ENCODE assay signal across 10 cellular contexts in genomic region chr13:40969169-40969901, GRCh38. TPM values are rescaled to one million over a fixed set of nuclear protein-coding genes. Genes with fewer than 3 reads are reported as not detected.
DNase-seq lines count a peak whose midpoint lies in the region; ATAC-seq and TF ChIP-seq lines count a peak whose summit lies in the region.
"Had no signal": no experiment of that assay in that cellular context is flagged by ENCODE, and none has a peak within 500 bp of the region (broad histone marks: within the 10 kb centered on the region; RNA-seq: fewer than 3 reads in every experiment).

No MANE protein-coding gene starts in this region.

- intact Hi-C loops in dorsolateral prefrontal cortex (cut with DNase I) (no loop called here), tibial artery (cut with DNase I; ENCODE audit: low total_unique reads) (no loop called here)

- CTCF ChIA-PET in CD8-positive, alpha-beta memory T cell (lab: Charles Lee): interaction anchor here (1.1 to 1.4 kb wide), 2 partner anchors 10 to 85 kb away, joined by 3 to 8 read pairs; no protein-coding TSS in a partner anchor

- DNase-seq in CD8-positive, alpha-beta memory T cell: peak in 1 of 5 donors; percentile 10
- DNase-seq in dorsolateral prefrontal cortex: no peak
- no peak for DNase-seq in tibial artery
- no peak for DNase-seq in DMS79 treated with DMSO at 0.1 percent for 48 hours (lab: John Stamatoyannopoulos, UW)
- no peak for DNase-seq in UCSD-AML1 (lab: John Stamatoyannopoulos, UW; ENCODE audit: unreplicated experiment)
- DNase-seq: NCI-H82 had no signal

- H3K27ac Mint-ChIP-seq in CD8-positive, alpha-beta memory T cell: peak overlapping the region; percentile 35 to 93 (median 72)
- H3K27ac Mint-ChIP-seq in activated T-helper 17 cell treated with anti-CD3 and anti-CD28 coated beads, Interleukin-2, amount 50 U/mL, for 72 hours: peak overlapping the region; percentile 74

- POLR2A ChIA-PET in CD8-positive, alpha-beta memory T cell (lab: Charles Lee): interaction anchor here (1.0 kb wide), 2 partner anchors 10 to 46 kb away, joined by 3 to 5 read pairs; no protein-coding TSS in a partner anchor

- ATAC-seq in GM19395 (IDR thresholded peaks at IDR 0.05; ENCODE audit: unreplicated experiment) (peak; percentile 64), HG03354 (IDR thresholded peaks at IDR 0.05; ENCODE audit: poor library complexity, severe bottlenecking, unreplicated experiment) (peak; percentile 70)
- ATAC-seq in activated T-helper 17 cell treated with anti-CD3 and anti-CD28 coated beads, Interleukin-2, amount 50 U/mL, for 72 hours (replicated peaks): peak; percentile 85

- H3K4me3 ChIP-seq in CD8-positive, alpha-beta memory T cell (ENCODE audit: low read length): no peak overlapping the region
- no peak overlapping the region for H3K4me3 ChIP-seq in dorsolateral prefrontal cortex
- H3K4me3 ChIP-seq in tibial artery: no peak overlapping the region
- H3K4me3 ChIP-seq: cardiac muscle cell had no signal

- H3K27me3 Mint-ChIP-seq in CD8-positive, alpha-beta memory T cell: no peaks in the 10 kb centered on the region
- no peaks in the 10 kb centered on the region for H3K27me3 Mint-ChIP-seq in activated T-helper 17 cell treated with anti-CD3 and anti-CD28 coated beads, Interleukin-2, amount 50 U/mL, for 72 hours

- peaks cover 100% of the 10 kb centered on the region for H3K4me1 ChIP-seq in CD8-positive, alpha-beta memory T cell (ENCODE audit: insufficient read depth, low read length)
- H3K4me1 ChIP-seq in tibial artery: peaks cover 0 to 93% (median 37%) of the 10 kb centered on the region in 4 donors

- H3K9me3 ChIP-seq in CD8-positive, alpha-beta memory T cell (ENCODE audit: low read length): no peaks in the 10 kb centered on the region
- H3K9me3 ChIP-seq in tibial artery: no peaks in the 10 kb centered on the region

- H3K36me3 ChIP-seq in CD8-positive, alpha-beta memory T cell (ENCODE audit: insufficient read depth, low read length): no peaks in the 10 kb centered on the region
- H3K36me3 ChIP-seq in tibial artery: no peaks in the 10 kb centered on the region
- H3K36me3 ChIP-seq: cardiac muscle cell had no signal

- H3K9me3 Mint-ChIP-seq in CD8-positive, alpha-beta memory T cell: no peaks in the 10 kb centered on the region
- H3K9me3 Mint-ChIP-seq in activated T-helper 17 cell treated with anti-CD3 and anti-CD28 coated beads, Interleukin-2, amount 50 U/mL, for 72 hours: no peaks in the 10 kb centered on the region

- peaks cover 96 to 99% (median 98%) of the 10 kb centered on the region in 3 donors for H3K4me1 Mint-ChIP-seq in CD8-positive, alpha-beta memory T cell
- H3K4me1 Mint-ChIP-seq in activated T-helper 17 cell treated with anti-CD3 and anti-CD28 coated beads, Interleukin-2, amount 50 U/mL, for 72 hours: peaks cover 50% of the 10 kb centered on the region

- peak overlapping the region; percentile 11 to 73 (median 66) for H3K4me3 Mint-ChIP-seq in CD8-positive, alpha-beta memory T cell
- H3K4me3 Mint-ChIP-seq in activated T-helper 17 cell treated with anti-CD3 and anti-CD28 coated beads, Interleukin-2, amount 50 U/mL, for 72 hours: peak overlapping the region; percentile 98

- H3K27me3 ChIP-seq in CD8-positive, alpha-beta memory T cell (ENCODE audit: insufficient read depth, low read length, poor library complexity, severe bottlenecking): no peaks in the 10 kb centered on the region
- no peaks in the 10 kb centered on the region for H3K27me3 ChIP-seq in dorsolateral prefrontal cortex
- no peaks in the 10 kb centered on the region for H3K27me3 ChIP-seq in tibial artery
- H3K27me3 ChIP-seq: cardiac muscle cell had no signal

- TF ChIP-seq CTCF in dorsolateral prefrontal cortex (IDR thresholded peaks at IDR 0.05 in 54 of 56, conservative IDR thresholded peaks at IDR 0.05 in 2 of 56; ENCODE audit: low read depth in 1 of 56, partially characterized antibody in 56 of 56): no peak
- no peak for TF ChIP-seq CTCF in tibial artery (IDR thresholded peaks at IDR 0.05)

- H3K27ac ChIP-seq in CD8-positive, alpha-beta memory T cell (ENCODE audit: low read depth, low read length): no peak overlapping the region
- no peak overlapping the region for H3K27ac ChIP-seq in dorsolateral prefrontal cortex
- H3K27ac ChIP-seq in tibial artery: no peak overlapping the region
- H3K27ac ChIP-seq: cardiac muscle cell had no signal

- H3K36me3 Mint-ChIP-seq in CD8-positive, alpha-beta memory T cell: peaks cover 0 to 52% (median 5%) of the 10 kb centered on the region in 3 donors
- H3K36me3 Mint-ChIP-seq in activated T-helper 17 cell treated with anti-CD3 and anti-CD28 coated beads, Interleukin-2, amount 50 U/mL, for 72 hours (ENCODE audit: low read depth): peaks cover 55% of the 10 kb centered on the region

RNA-seq across cellular contexts. Expression of gene ELF1, which starts 49.8 kb away (rescaled TPM):
- 10 to 100 TPM; 76.8 to 77.6 TPM for total RNA-seq in CD8-positive, alpha-beta memory T cell
- polyA plus RNA-seq in CD8-positive, alpha-beta memory T cell: 139 TPM
- total RNA-seq in activated T-helper 17 cell treated with anti-CD3 and anti-CD28 coated beads, Interleukin-2, amount 50 U/mL, for 72 hours: 10 to 100 TPM; 76.0 to 80.1 TPM
- 10 to 100 TPM in 119 of 120 experiments, 1 to 10 TPM in 1; 9.7 to 41.8 (median 20.2) TPM for total RNA-seq in dorsolateral prefrontal cortex
